ENCODE assay signal across 16 cellular contexts in the genomic region with DNA sequence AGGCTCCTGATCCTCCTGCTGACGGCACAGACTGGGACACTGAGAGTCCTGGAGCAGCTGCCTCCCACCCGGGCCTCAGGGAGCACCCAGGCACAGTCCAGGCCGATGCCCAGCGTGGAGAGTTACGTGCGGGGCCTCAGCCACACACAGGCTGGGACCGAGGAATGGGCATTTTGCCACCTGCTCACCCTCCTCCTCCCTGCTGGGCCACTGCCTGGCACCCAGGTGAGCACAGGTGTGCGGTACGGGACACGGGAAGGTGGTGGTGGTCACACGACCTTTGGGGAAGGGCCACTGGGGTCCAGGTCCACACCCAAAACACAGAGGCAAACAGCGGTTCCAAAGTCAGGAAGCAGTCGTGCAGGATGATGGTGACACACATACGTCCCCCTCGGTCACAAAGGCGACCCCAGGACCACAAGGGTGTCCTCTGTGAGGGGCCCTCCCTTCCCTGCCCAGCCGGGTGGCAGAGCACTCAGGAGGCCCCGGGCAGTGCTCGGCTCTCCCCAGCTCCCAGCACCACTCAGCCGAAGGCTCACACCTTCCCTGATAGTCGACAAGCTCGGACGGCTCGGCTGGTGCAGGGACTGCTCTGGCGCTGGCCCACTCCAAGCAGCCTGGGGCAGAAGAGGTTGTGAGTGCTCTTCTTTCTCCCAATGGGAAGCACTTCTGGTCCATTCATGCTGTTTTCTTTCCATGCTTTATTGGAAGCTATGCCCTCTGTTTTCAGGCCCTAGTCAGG. TPM values are rescaled to one million over a fixed set of nuclear protein-coding genes. Genes with fewer than 3 reads are reported as not detected.
DNase-seq lines count a peak whose midpoint lies in the region; ATAC-seq, FAIRE-seq and TF ChIP-seq lines count a peak whose summit lies in the region.
"Had no signal": no experiment of that assay in that cellular context is flagged by ENCODE, and none has a peak within 500 bp of the region (broad histone marks: within the 10 kb centered on the region; RNA-seq: fewer than 3 reads in every experiment).

No MANE protein-coding gene starts in this region.

- POLR2A ChIA-PET in HCT116 (lab: Charles Lee), result interaction anchor here (1.2 kb wide), 1 partner anchor 178 kb away, joined by 3 read pairs; no protein-coding TSS in a partner anchor

- FAIRE-seq in kidney (lab: Jason Lieb, UNC), result no peak

- no peaks in the 10 kb centered on the region for H3K9me3 ChIP-seq in HCT116 (ENCODE audit: control insufficient read depth in 1 of 2, insufficient read depth in 1 of 2, low read depth in 1 of 2, low read length in 2 of 2)
- H3K9me3 ChIP-seq in kidney (ENCODE audit: control insufficient read depth in 1 of 2, low read length in 2 of 2), result no peaks in the 10 kb centered on the region
- H3K9me3 ChIP-seq: BLaER1 had no signal

- no peak for TF ChIP-seq RAD21 in HCT116 (IDR thresholded peaks at IDR 0.05; ENCODE audit: low read depth)

- DNase-seq in DMS53 (lab: John Stamatoyannopoulos, UW) (peak; percentile 25), DMS53 treated with DMSO at 0.1 percent for 48 hours (lab: John Stamatoyannopoulos, UW; ENCODE audit: unreplicated experiment) (no peak), HCT116 (ENCODE audit: low read depth, low spot score) (no peak), kidney (peak; percentile 69), sciatic nerve (ENCODE audit: low spot score) (peak; percentile 53), T-helper 9 cell (no peak)
- no peak for DNase-seq in activated T-cell treated with anti-CD3 and anti-CD28 coated beads, Interleukin-2, amount 50 U/mL, for 48 hours
- DNase-seq: NCI-H1436 treated with DMSO at 0.1 percent for 48 hours; NCI-H2081 treated with DMSO at 0.1 percent for 48 hours; NCI-H226; NCI-H526 treated with DMSO at 0.1 percent for 48 hours; NK-92 treated with Interleukin-12 subunit alpha and Interleukin-12 subunit beta, amount 100 ng/mL, for 24 hours; OCI-M1 had no signal

- no TSS peak for BruUV-seq in HCT116 (replicated peaks; lab: Mats Ljungman, UMichigan)

- H3K27ac ChIP-seq in HCT116 (ENCODE audit: low read depth, low read length), result no peak overlapping the region
- no peak overlapping the region for H3K27ac ChIP-seq in kidney (ENCODE audit: low read depth in 2 of 2, low read length in 2 of 2)
- H3K27ac ChIP-seq: 22Rv1, BLaER1 had no signal

- no peak overlapping the region for H3K4me2 ChIP-seq in HCT116 (ENCODE audit: low read length)
- H3K4me2 ChIP-seq: BLaER1 had no signal

- ATAC-seq in HCT116 (no peak), sciatic nerve (no peak), HG02798 (IDR thresholded peaks at IDR 0.05; ENCODE audit: poor library complexity, unreplicated experiment) (no peak)

- RAD21 ChIA-PET in HCT116 (lab: Charles Lee; ENCODE audit: low non-redundant PET in 1 of 2, low total read pairs in 2 of 2, uncharacterized antibody in 2 of 2, unreplicated experiment in 2 of 2), result no interaction called here

- intact Hi-C loops in HCT116 (cut with micrococcal nuclease), result no loop called here
- intact Hi-C loops in kidney (cut with DNase I), result no loop called here
- intact Hi-C loops in sciatic nerve (cut with DNase I), result no loop called here

- no peaks in the 10 kb centered on the region for H3K27me3 ChIP-seq in HCT116 (ENCODE audit: insufficient read depth, low read length)

- H3K9ac ChIP-seq in HCT116 (ENCODE audit: low read length), result no peak overlapping the region
- no peak overlapping the region for H3K9ac ChIP-seq in kidney (ENCODE audit: low read length in 2 of 2)
- H3K9ac ChIP-seq: BLaER1 had no signal

- H3K4me3 ChIP-seq in HCT116 (replicated peaks in 1 of 2; ENCODE audit: low read depth in 1 of 2, low read length in 2 of 2) (no peak overlapping the region), kidney (ENCODE audit: low read length in 2 of 2) (no peak overlapping the region)
- H3K4me3 ChIP-seq: BLaER1 had no signal

- H3K36me3 ChIP-seq in HCT116 (ENCODE audit: control insufficient read depth in 1 of 2, insufficient read depth in 2 of 2, low read length in 2 of 2) (no peaks in the 10 kb centered on the region), kidney (ENCODE audit: control insufficient read depth in 1 of 2, insufficient read depth in 2 of 2, low read length in 2 of 2) (peaks cover 0 to under 1% of the 10 kb centered on the region in 2 donors)
- H3K36me3 ChIP-seq: BLaER1 had no signal

- H3K4me1 ChIP-seq in HCT116 (ENCODE audit: control insufficient read depth in 1 of 2, insufficient read depth in 2 of 2, low read length in 2 of 2) (peaks cover 0 to 13% of the 10 kb centered on the region in 2 experiments; a peak in 1 of 4 replicates), kidney (ENCODE audit: control insufficient read depth in 1 of 2, insufficient read depth in 1 of 2, low read depth in 1 of 2, low read length in 2 of 2) (peaks cover 0 to 3% of the 10 kb centered on the region in 2 donors)

- TF ChIP-seq CTCF in HCT116 (IDR thresholded peaks at IDR 0.05 in 2 of 3, conservative IDR thresholded peaks at IDR 0.05 in 1 of 3; ENCODE audit: borderline replicate concordance in 1 of 3, insufficient read depth in 1 of 3, low read depth in 2 of 3, low read length in 2 of 3) (no peak), kidney (IDR thresholded peaks at IDR 0.05; ENCODE audit: borderline replicate concordance, extremely low read depth, insufficient read depth) (no peak)

- H3K79me2 ChIP-seq in HCT116 (ENCODE audit: insufficient read depth, low read length), result no peaks in the 10 kb centered on the region

- CTCF ChIA-PET in HCT116 (lab: Charles Lee), result interaction anchor here (7.7 kb wide), 1 partner anchor 180 kb away, joined by 271 read pairs; a partner anchor contains a TSS

- no peak overlapping the region for H2AFZ ChIP-seq in HCT116 (ENCODE audit: low read depth, low read length, poor library complexity, severe bottlenecking)

- H4K20me1 ChIP-seq in HCT116 (ENCODE audit: insufficient read depth), result no peaks in the 10 kb centered on the region

- TF ChIP-seq POLR2A in HCT116 (IDR thresholded peaks at IDR 0.05; ENCODE audit: borderline replicate concordance, extremely low read depth, insufficient read depth, insufficient read length), result peak; percentile 29

- no peaks in the 10 kb centered on the region for H3K9me2 ChIP-seq in HCT116 (ENCODE audit: insufficient read depth)

TF ChIP-seq in HCT116, 20 proteins besides CTCF, POLR2A, EP300 and RAD21:
- TF ChIP-seq POLR2AphosphoS5 (IDR thresholded peaks at IDR 0.05; ENCODE audit: low read depth, low read length) (no peak), EZH2phosphoT487 (IDR thresholded peaks at IDR 0.05; ENCODE audit: borderline replicate concordance) (no peak), CBX3 (IDR thresholded peaks at IDR 0.05; ENCODE audit: low read depth) (no peak), TCF7L2 (IDR thresholded peaks at IDR 0.05; ENCODE audit: borderline replicate concordance, extremely low read depth, insufficient read depth, insufficient read length) (no peak), ZNF274 (IDR thresholded peaks at IDR 0.05; ENCODE audit: low read depth, low read length) (no peak)
- TF ChIP-seq, protein P1, sequence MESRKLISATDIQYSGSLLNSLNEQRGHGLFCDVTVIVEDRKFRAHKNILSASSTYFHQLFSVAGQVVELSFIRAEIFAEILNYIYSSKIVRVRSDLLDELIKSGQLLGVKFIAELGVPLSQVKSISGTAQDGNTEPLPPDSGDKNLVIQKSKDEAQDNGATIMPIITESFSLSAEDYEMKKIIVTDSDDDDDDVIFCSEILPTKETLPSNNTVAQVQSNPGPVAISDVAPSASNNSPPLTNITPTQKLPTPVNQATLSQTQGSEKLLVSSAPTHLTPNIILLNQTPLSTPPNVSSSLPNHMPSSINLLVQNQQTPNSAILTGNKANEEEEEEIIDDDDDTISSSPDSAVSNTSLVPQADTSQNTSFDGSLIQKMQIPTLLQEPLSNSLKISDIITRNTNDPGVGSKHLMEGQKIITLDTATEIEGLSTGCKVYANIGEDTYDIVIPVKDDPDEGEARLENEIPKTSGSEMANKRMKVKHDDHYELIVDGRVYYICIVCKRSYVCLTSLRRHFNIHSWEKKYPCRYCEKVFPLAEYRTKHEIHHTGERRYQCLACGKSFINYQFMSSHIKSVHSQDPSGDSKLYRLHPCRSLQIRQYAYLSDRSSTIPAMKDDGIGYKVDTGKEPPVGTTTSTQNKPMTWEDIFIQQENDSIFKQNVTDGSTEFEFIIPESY (IDR thresholded peaks at IDR 0.05; ENCODE audit: extremely low read depth, insufficient replicate concordance, low read length), result no peak
- TF ChIP-seq, protein P2, sequence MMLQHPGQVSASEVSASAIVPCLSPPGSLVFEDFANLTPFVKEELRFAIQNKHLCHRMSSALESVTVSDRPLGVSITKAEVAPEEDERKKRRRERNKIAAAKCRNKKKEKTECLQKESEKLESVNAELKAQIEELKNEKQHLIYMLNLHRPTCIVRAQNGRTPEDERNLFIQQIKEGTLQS (IDR thresholded peaks at IDR 0.05), result no peak
TF ChIP-seq in HCT116: peak in this region for 0.

RNA-seq across cellular contexts. Expression of a gene that starts 14.3 kb away (rescaled TPM):
- total RNA-seq in HCT116 (2021; ENCODE audit: unreplicated experiment) (21.4 TPM), kidney (24.7 TPM), sciatic nerve (16.4 TPM)
- polyA plus RNA-seq in HCT116 (2012), result 9.1 and 10.2 TPM in 2 replicates
- 9.0 TPM for polyA plus RNA-seq in kidney (ENCODE audit: insufficient read depth, low read depth, low replicate concordance)

RNA-seq across cellular contexts. Expression of a gene that starts 14.5 kb away (rescaled TPM):
- total RNA-seq in HCT116 (2021; ENCODE audit: unreplicated experiment), result 155 TPM
- polyA plus RNA-seq in HCT116 (2012), result 137 and 147 TPM in 2 replicates
- 162 TPM for total RNA-seq in kidney
- 158 TPM for polyA plus RNA-seq in kidney (ENCODE audit: insufficient read depth, low read depth, low replicate concordance)
- 87.3 TPM for total RNA-seq in sciatic nerve

RNA-seq across cellular contexts. Expression of a gene that starts 35.3 kb away (rescaled TPM):
- 27.9 TPM for total RNA-seq in HCT116 (2021; ENCODE audit: unreplicated experiment)
- 20.3 and 23.2 TPM in 2 replicates for polyA plus RNA-seq in HCT116 (2012)
- total RNA-seq in kidney, result 25.6 TPM
- polyA plus RNA-seq in kidney (ENCODE audit: insufficient read depth, low read depth, low replicate concordance), result 26.8 TPM
- total RNA-seq in sciatic nerve, result 18.1 TPM

Comparison
In these comparisons a context has a peak if more than half of its experiments do, and no peak if none do; other contexts are left out.
1. DNase-seq: peak in DMS53 (single experiment), kidney (single experiment) and sciatic nerve (single experiment); none in DMS53 treated with DMSO at 0.1 percent for 48 hours (single experiment), HCT116 (single experiment), T-helper 9 cell (single experiment) and activated T-cell treated with anti-CD3 and anti-CD28 coated beads, Interleukin-2, amount 50 U/mL, for 48 hours (0 of 2).